14 cellular contexts compared by ENCODE assay signal in genomic region chr3:123084738-123085237, GRCh38. TPM values are rescaled to one million over a fixed set of nuclear protein-coding genes. Genes with fewer than 3 reads are reported as not detected.
DNase-seq lines count a peak whose midpoint lies in the region; ATAC-seq, FAIRE-seq and TF ChIP-seq lines count a peak whose summit lies in the region.
"Had no signal": no experiment of that assay in that cellular context is flagged by ENCODE, and none has a peak within 500 bp of the region (broad histone marks: within the 10 kb centered on the region; RNA-seq: fewer than 3 reads in every experiment).

No MANE protein-coding gene starts in this region.

- H3K36me3 ChIP-seq in mammary epithelial cell (ENCODE audit: insufficient read depth, low read length), result no peaks in the 10 kb centered on the region
- no peaks in the 10 kb centered on the region for H3K36me3 ChIP-seq in astrocyte (ENCODE audit: insufficient read depth, low read length)
- H3K36me3 ChIP-seq in tibial artery, result no peaks in the 10 kb centered on the region

- H3K4me3 ChIP-seq in mammary epithelial cell (replicated peaks in 1 of 3; ENCODE audit: insufficient read depth in 1 of 3, low read depth in 2 of 3, low read length in 3 of 3), result no peak overlapping the region
- no peak overlapping the region for H3K4me3 ChIP-seq in astrocyte (ENCODE audit: insufficient read depth, low read depth, low read length)
- no peak overlapping the region for H3K4me3 ChIP-seq in tibial artery

- no peak for FAIRE-seq in astrocyte (lab: Jason Lieb, UNC)
- FAIRE-seq: bronchial epithelial cell, islet of Langerhans had no signal

- H3K36me3 Mint-ChIP-seq in MCF 10A (ENCODE audit: insufficient read depth, unreplicated experiment) (no peaks in the 10 kb centered on the region), astrocyte (ENCODE audit: low read depth, unreplicated experiment) (peaks cover 9% of the 10 kb centered on the region)

- no peak overlapping the region for H3K27ac ChIP-seq in mammary epithelial cell (ENCODE audit: insufficient read depth, low read depth, low read length)
- no peak overlapping the region for H3K27ac ChIP-seq in astrocyte (ENCODE audit: low read depth, low read length)
- peak overlapping the region; percentile 55 to 65 for H3K27ac ChIP-seq in tibial artery

- ATAC-seq in HG03571 (IDR thresholded peaks at IDR 0.05; ENCODE audit: unreplicated experiment), result no peak

- POLR2A ChIA-PET in MCF 10A (lab: Yijun Ruan, JAX), result no interaction called here

- H3K27me3 Mint-ChIP-seq in MCF 10A (ENCODE audit: insufficient read depth, unreplicated experiment) (no peaks in the 10 kb centered on the region), astrocyte (ENCODE audit: low read depth, unreplicated experiment) (no peaks in the 10 kb centered on the region)

- WGBS in mammary epithelial cell (ENCODE audit: low coverage, missing lambda C conversion rate), result 81% methylated on average over 5 of the region's 6 CpGs

- H3K27me3 ChIP-seq in mammary epithelial cell (ENCODE audit: insufficient read depth, low read length) (no peaks in the 10 kb centered on the region), astrocyte (ENCODE audit: insufficient read depth, low read length) (peaks cover 14% of the 10 kb centered on the region), tibial artery (no peaks in the 10 kb centered on the region)

- dilution Hi-C loops in mammary epithelial cell (cut with HindIII; ENCODE audit: low sequenced_read_pairs), result no loop called here

- DNase-seq in MCF 10A (ENCODE audit: unreplicated experiment) (no peak), mammary epithelial cell (no peak), astrocyte (ENCODE audit: low read depth) (no peak), kidney tubule cell (ENCODE audit: low spot score) (peak; percentile 55), tibial artery (no peak), GM19240 (ENCODE audit: insufficient read length, low spot score) (no peak), DMS53 (lab: John Stamatoyannopoulos, UW) (no peak)
- DNase-seq: activated T-cell treated with anti-CD3 and anti-CD28 coated beads, Interleukin-2, amount 50 U/mL, for 48 hours; DMS79; stimulated activated CD4-positive, alpha-beta T cell treated with anti-CD3 and anti-CD28 coated beads, Interleukin-4, amount 100 ng/mL, for 24 hours had no signal

- intact Hi-C loops in MCF 10A (cut with micrococcal nuclease), result no loop called here
- intact Hi-C loops in mammary epithelial cell (cut with micrococcal nuclease), result no loop called here
- intact Hi-C loops in tibial artery (cut with DNase I; ENCODE audit: low total_unique reads), result no loop called here

- H3K4me1 ChIP-seq in mammary epithelial cell (ENCODE audit: insufficient read depth, low read length) (peaks cover 10% of the 10 kb centered on the region), astrocyte (ENCODE audit: insufficient read depth, low read length) (peaks cover 42% of the 10 kb centered on the region), tibial artery (peaks cover 0 to 91% (median 60%) of the 10 kb centered on the region in 4 donors)

- H3K9me3 ChIP-seq in mammary epithelial cell (replicated peaks; ENCODE audit: insufficient read depth, low read length) (no peaks in the 10 kb centered on the region), astrocyte (ENCODE audit: insufficient read depth, low read depth, low read length) (no peaks in the 10 kb centered on the region), tibial artery (no peaks in the 10 kb centered on the region)

- no peaks in the 10 kb centered on the region for H3K9me3 Mint-ChIP-seq in MCF 10A (ENCODE audit: unreplicated experiment)
- H3K9me3 Mint-ChIP-seq in astrocyte (ENCODE audit: unreplicated experiment), result no peaks in the 10 kb centered on the region

- no peak overlapping the region for H3K4me2 ChIP-seq in mammary epithelial cell (ENCODE audit: insufficient read depth, low read depth, low read length)
- H3K4me2 ChIP-seq in astrocyte (ENCODE audit: low read length), result peak overlapping the region; percentile 42

- H3K27ac Mint-ChIP-seq in MCF 10A (ENCODE audit: low read depth, unreplicated experiment) (peak overlapping the region; percentile 47), astrocyte (ENCODE audit: unreplicated experiment) (no peak overlapping the region)

- no peak overlapping the region for H3K4me3 Mint-ChIP-seq in MCF 10A (ENCODE audit: unreplicated experiment)
- peak overlapping the region; percentile 25 for H3K4me3 Mint-ChIP-seq in astrocyte (ENCODE audit: unreplicated experiment)

- H2AFZ ChIP-seq in mammary epithelial cell (ENCODE audit: low read depth, low read length) (no peak overlapping the region), astrocyte (ENCODE audit: low read depth, low read length) (no peak overlapping the region)

- BruUV-seq in MCF 10A (replicated peaks; lab: Mats Ljungman, UMichigan) (no TSS peak), mammary epithelial cell (replicated peaks; lab: Mats Ljungman, UMichigan) (no TSS peak)

- CTCF ChIA-PET in MCF 10A (lab: Yijun Ruan, JAX), result interaction anchor here (0.6 kb wide), 1 partner anchor 328 kb away, joined by 3 read pairs; no protein-coding TSS in a partner anchor
- CTCF ChIA-PET in mammary epithelial cell (lab: Charles Lee; ENCODE audit: low non-redundant PET), result no interaction called here

- H4K20me1 ChIP-seq in mammary epithelial cell (ENCODE audit: insufficient read depth, low read length) (no peaks in the 10 kb centered on the region), astrocyte (ENCODE audit: insufficient read depth, low read length) (peaks cover 100% of the 10 kb centered on the region)

- no peak overlapping the region for H3K9ac ChIP-seq in mammary epithelial cell (ENCODE audit: insufficient read depth, low read length)
- no peak overlapping the region for H3K9ac ChIP-seq in astrocyte (ENCODE audit: low read length)

- H3K4me1 Mint-ChIP-seq in MCF 10A (ENCODE audit: insufficient read depth, unreplicated experiment), result peaks cover 12% of the 10 kb centered on the region
- H3K4me1 Mint-ChIP-seq in astrocyte (ENCODE audit: low read depth, unreplicated experiment), result peaks cover 82% of the 10 kb centered on the region

- no peak for TF ChIP-seq CTCF in MCF 10A (IDR thresholded peaks at IDR 0.05; ENCODE audit: unreplicated experiment)
- TF ChIP-seq CTCF in mammary epithelial cell (conservative IDR thresholded peaks at IDR 0.05 in 1 of 2, IDR thresholded peaks at IDR 0.05 in 1 of 2; ENCODE audit: extremely low read depth in 1 of 2, insufficient read depth in 1 of 2, low read depth in 1 of 2, low read length in 2 of 2), result no peak
- no peak for TF ChIP-seq CTCF in astrocyte (IDR thresholded peaks at IDR 0.05; ENCODE audit: insufficient read depth, low read depth, low read length)
- TF ChIP-seq CTCF in tibial artery (IDR thresholded peaks at IDR 0.05), result no peak

- H3K79me2 ChIP-seq in mammary epithelial cell (ENCODE audit: insufficient read depth, low read length), result peaks cover 100% of the 10 kb centered on the region
- H3K79me2 ChIP-seq in astrocyte (ENCODE audit: insufficient read depth, low read length), result peaks cover 99% of the 10 kb centered on the region

- in situ Hi-C loops in mammary epithelial cell (cut with MboI; ENCODE audit: low sequenced_read_pairs in 2 of 2), result no loop called here

RNA-seq across cellular contexts. Expression of gene PDIA5, which starts 18.0 kb away (rescaled TPM):
- total RNA-seq in MCF 10A (2022) (42.7 and 47.7 TPM in 2 replicates), mammary epithelial cell (10 to 100 TPM; 13.5 to 36.6 TPM), astrocyte (77.5 and 86.5 TPM in 2 replicates)
- polyA plus RNA-seq in mammary epithelial cell, result 28.0 TPM
- 28.3 TPM for polyA minus RNA-seq in mammary epithelial cell

RNA-seq across cellular contexts. Expression of gene SEMA5B, which starts 57.2 kb away (rescaled TPM):
- total RNA-seq in MCF 10A (2022) (not detected in 2 replicates), mammary epithelial cell (1 to 10 TPM in 1 of 2 donors, under 1 TPM in 1; 0.33 to 1.1 TPM), astrocyte (1.0 and 2.1 TPM in 2 replicates)
- polyA plus RNA-seq in mammary epithelial cell, result 0.11 TPM
- polyA minus RNA-seq in mammary epithelial cell, result not detected
- total RNA-seq: epithelial cell of proximal tubule had no signal

Comparison
In these comparisons a context has a peak if more than half of its experiments do, and no peak if none do; other contexts are left out.
1. H3K27ac ChIP-seq: peak in tibial artery (2 of 2); none in mammary epithelial cell (single experiment) and astrocyte (single experiment).